Comparison of ENCODE assay signal across 18 cellular contexts in genomic region chr20:16639027-16639941, GRCh38.
DNase-seq lines count a peak whose midpoint lies in the region; ATAC-seq and TF ChIP-seq lines count a peak whose summit lies in the region.
"Had no signal": no experiment of that assay in that cellular context is flagged by ENCODE, and none has a peak within 500 bp of the region (broad histone marks: within the 10 kb centered on the region; RNA-seq: fewer than 3 reads in every experiment).

No MANE protein-coding gene starts in this region.

- no CpG with 5 or more reads among the region's 11 CpGs for WGBS in neuronal stem cell (ENCODE audit: extremely low coverage in 2 of 2, insufficient read length in 2 of 2, insufficient replicate concordance in 1 of 2), 2 donors

- H3K79me1 ChIP-seq in neuronal stem cell (ENCODE audit: low read depth, low read length) = no peaks in the 10 kb centered on the region

- H3K9me3 Mint-ChIP-seq in GM23338 = no peaks in the 10 kb centered on the region
- H3K9me3 Mint-ChIP-seq: CD4-positive, alpha-beta T cell; H9 had no signal

- DNase-seq in GM23338 (ENCODE audit: low spot score) (no peak), PC-9 (no peak), kidney glomerular epithelial cell (lab: John Stamatoyannopoulos, UW) (peak; percentile 19), neuronal stem cell (ENCODE audit: low spot score) (no peak), DMS53 (lab: John Stamatoyannopoulos, UW) (no peak), GM13977 (ENCODE audit: low spot score) (no peak)
- DNase-seq in activated naive CD4-positive, alpha-beta T cell treated with Interleukin-2 at 50 U/mL for 16 hours = no peak
- DNase-seq: ACHN; CD4-positive, alpha-beta T cell; H9; NCI-H1436; NCI-H2081 treated with DMSO at 0.1 percent for 48 hours; NCI-H226; NCI-H526 had no signal

- no peak overlapping the region for H4K8ac ChIP-seq in neuronal stem cell (ENCODE audit: low read depth, low read length)

- no TSS peak for BruUV-seq in PC-9 (replicated peaks; lab: Mats Ljungman, UMichigan)

- no peaks in the 10 kb centered on the region for H3K27me3 Mint-ChIP-seq in GM23338 (ENCODE audit: insufficient read depth, low read depth, poor library complexity)

- H3K36me3 ChIP-seq in GM23338 (ENCODE audit: insufficient read depth) (no peaks in the 10 kb centered on the region), PC-9 (ENCODE audit: low read depth) (no peaks in the 10 kb centered on the region), neuronal stem cell (replicated peaks in 1 of 2; ENCODE audit: control insufficient read depth in 2 of 2, insufficient read depth in 2 of 2, low read length in 2 of 2) (no peaks in the 10 kb centered on the region)

- H2BK5ac ChIP-seq in neuronal stem cell (ENCODE audit: low read length) = no peak overlapping the region

- no peaks in the 10 kb centered on the region for H3K79me2 ChIP-seq in GM23338 (replicated peaks; ENCODE audit: insufficient read depth)
- no peaks in the 10 kb centered on the region for H3K79me2 ChIP-seq in PC-9 (ENCODE audit: low read depth)

- no peaks in the 10 kb centered on the region for H3K27me3 ChIP-seq in GM23338 (ENCODE audit: insufficient read depth)
- H3K27me3 ChIP-seq in PC-9 (ENCODE audit: insufficient read depth, low read depth) = peaks cover 22% of the 10 kb centered on the region
- H3K27me3 ChIP-seq in neuronal stem cell (ENCODE audit: control insufficient read depth in 3 of 3, insufficient read depth in 3 of 3, low read depth in 1 of 3, low read length in 3 of 3) = no peaks in the 10 kb centered on the region

- no peak overlapping the region for H4K91ac ChIP-seq in neuronal stem cell (ENCODE audit: low read depth, low read length, poor library complexity)

- H3K27ac Mint-ChIP-seq in GM23338 = no peak overlapping the region
- H3K27ac Mint-ChIP-seq: B cell; CD4-positive, alpha-beta T cell had no signal

- H3K4me3 ChIP-seq in GM23338 (no peak overlapping the region), PC-9 (no peak overlapping the region), neuronal stem cell (ENCODE audit: low read length in 2 of 2) (no peak overlapping the region)
- H3K4me3 ChIP-seq: SK-N-MC had no signal

- H2AFZ ChIP-seq in GM23338 (0 out of 2 replicates have a peak overlapping the region, but pooled peaks have one; percentile 69), PC-9 (0 out of 2 replicates have a peak overlapping the region, but pooled peaks have one; percentile 2), neuronal stem cell (ENCODE audit: low read length) (peak overlapping the region; percentile 38)

- no peak overlapping the region for H3K18ac ChIP-seq in neuronal stem cell (ENCODE audit: low read length)

- no peak overlapping the region for H2AK5ac ChIP-seq in neuronal stem cell (ENCODE audit: low read depth, low read length)

- H4K20me1 ChIP-seq in GM23338 (replicated peaks; ENCODE audit: insufficient read depth) (no peaks in the 10 kb centered on the region), PC-9 (ENCODE audit: insufficient read depth) (no peaks in the 10 kb centered on the region)

- H3F3A ChIP-seq in GM23338 (replicated peaks; ENCODE audit: low read depth) (no peaks in the 10 kb centered on the region), PC-9 (ENCODE audit: insufficient read depth, low read depth) (no peaks in the 10 kb centered on the region)

- no peaks in the 10 kb centered on the region for H3K4me1 Mint-ChIP-seq in GM23338
- H3K4me1 Mint-ChIP-seq: B cell, H9 had no signal

- in situ Hi-C loops in GM13977 (cut with MboI; ENCODE audit: low pct_unique_long_range_greater_than_20kb, low sequenced_read_pairs, unreplicated experiment) = no loop called here

- no peak overlapping the region for H2BK15ac ChIP-seq in neuronal stem cell (ENCODE audit: low read length)

- no peak for TF ChIP-seq CTCF in GM23338 (conservative IDR thresholded peaks at IDR 0.05; ENCODE audit: low read depth in 2 of 2)
- TF ChIP-seq CTCF in PC-9 (conservative IDR thresholded peaks at IDR 0.05) = no peak
- no peak for TF ChIP-seq CTCF in GM13977 (IDR thresholded peaks at IDR 0.05; ENCODE audit: extremely low read depth, insufficient read depth, missing control alignments)

- no peaks in the 10 kb centered on the region for H3K9me2 ChIP-seq in GM23338 (ENCODE audit: insufficient read depth)
- H3K9me2 ChIP-seq in PC-9 (ENCODE audit: insufficient read depth) = no peaks in the 10 kb centered on the region; the same call in 1 of the 2 replicates

- no peak overlapping the region for H3K9ac ChIP-seq in neuronal stem cell (ENCODE audit: low read depth, low read length, poor library complexity)

- no peaks in the 10 kb centered on the region for H3K36me3 Mint-ChIP-seq in GM23338 (ENCODE audit: low read depth)

- intact Hi-C loops in PC-9 (cut with micrococcal nuclease; ENCODE audit: unreplicated experiment) = loop anchor here (5.0 kb wide), 1 partner anchor 123 kb away; no protein-coding TSS in a partner anchor

- H3K4ac ChIP-seq in neuronal stem cell (ENCODE audit: low read length) = no peak overlapping the region

- no peak overlapping the region for H2BK120ac ChIP-seq in neuronal stem cell (ENCODE audit: low read depth, low read length)

- no peak overlapping the region for H3K4me2 ChIP-seq in GM23338
- H3K4me2 ChIP-seq in PC-9 = no peak overlapping the region
- no peak overlapping the region for H3K4me2 ChIP-seq in neuronal stem cell (ENCODE audit: insufficient read depth, low read length, poor library complexity, severe bottlenecking)

- CTCF ChIA-PET in PC-9 (lab: Charles Lee) = no interaction called here

- H3K27ac ChIP-seq in GM23338 (ENCODE audit: low read depth) (no peak overlapping the region), PC-9 (no peak overlapping the region), neuronal stem cell (replicated peaks; ENCODE audit: low read length) (no peak overlapping the region)
- H3K27ac ChIP-seq: SK-N-MC had no signal

- no peaks in the 10 kb centered on the region for H3K9me3 ChIP-seq in PC-9 (ENCODE audit: insufficient read depth, low read depth)
- H3K9me3 ChIP-seq in neuronal stem cell (replicated peaks in 1 of 2; ENCODE audit: control insufficient read depth in 2 of 2, insufficient read depth in 1 of 2, low read depth in 1 of 2, low read length in 2 of 2) = no peaks in the 10 kb centered on the region

- H3K4me3 Mint-ChIP-seq in GM23338 = no peak overlapping the region
- H3K4me3 Mint-ChIP-seq: B cell; CD4-positive, alpha-beta T cell; H9 had no signal

- no peak overlapping the region for H2BK12ac ChIP-seq in neuronal stem cell (ENCODE audit: low read length)

- H3K14ac ChIP-seq in neuronal stem cell (ENCODE audit: low read length) = no peak overlapping the region

- POLR2A ChIA-PET in PC-9 (lab: Charles Lee; ENCODE audit: unreplicated experiment) = interaction anchor here (0.6 kb wide), 1 partner anchor 86 kb away, joined by 3 read pairs; no protein-coding TSS in a partner anchor

- H3K4me1 ChIP-seq in GM23338 (ENCODE audit: insufficient read depth) (no peaks in the 10 kb centered on the region), PC-9 (replicated peaks; ENCODE audit: insufficient read depth) (no peaks in the 10 kb centered on the region), neuronal stem cell (ENCODE audit: control insufficient read depth in 2 of 2, insufficient read depth in 1 of 2, low read depth in 1 of 2, low read length in 2 of 2) (peaks cover 0 to 7% of the 10 kb centered on the region in 2 donors)

- H3K23ac ChIP-seq in neuronal stem cell (ENCODE audit: low read depth, low read length, poor library complexity) = no peak overlapping the region

- no peak for ATAC-seq in GM23338
- ATAC-seq in HG03175 (IDR thresholded peaks at IDR 0.05; ENCODE audit: unreplicated experiment) = no peak
- ATAC-seq: Right ventricle myocardium inferior had no signal

TF ChIP-seq in GM23338, 12 proteins besides CTCF, POLR2A, EP300 and RAD21 (continues in another document):
- no peak for TF ChIP-seq STAT1 (IDR thresholded peaks at IDR 0.05; ENCODE audit: unreplicated experiment)
- no peak for TF ChIP-seq JUNB (IDR thresholded peaks at IDR 0.05; ENCODE audit: unreplicated experiment)
- TF ChIP-seq POLR2AphosphoS5 (IDR thresholded peaks at IDR 0.05; ENCODE audit: low read depth) = no peak
- TF ChIP-seq EZH2phosphoT487 (IDR thresholded peaks at IDR 0.05; ENCODE audit: unreplicated experiment) = no peak
- no peak for TF ChIP-seq ZNF331 (CRISPR knock-in tag; IDR thresholded peaks at IDR 0.05; ENCODE audit: low read depth)
- TF ChIP-seq REST (IDR thresholded peaks at IDR 0.05; ENCODE audit: unreplicated experiment) = no peak
- TF ChIP-seq ETS1 (IDR thresholded peaks at IDR 0.05) = no peak
- TF ChIP-seq ZNF114 (CRISPR knock-in tag; IDR thresholded peaks at IDR 0.05) = no peak

Comparison
In these comparisons a context has a peak if more than half of its experiments do, and no peak if none do; other contexts are left out.
1. H2AFZ ChIP-seq: peak in every context shown above with its lines; median percentile 69 in GM23338; 38 in neuronal stem cell; 2 in PC-9.